In genomic region chr5:131242728-131243255, GRCh38 we compare ENCODE assay signal across 11 cellular contexts. TPM values are rescaled to one million over a fixed set of nuclear protein-coding genes. Genes with fewer than 3 reads are reported as not detected.
DNase-seq lines count a peak whose midpoint lies in the region; ATAC-seq and TF ChIP-seq lines count a peak whose summit lies in the region.
"Had no signal": no experiment of that assay in that cellular context is flagged by ENCODE, and none has a peak within 500 bp of the region (broad histone marks: within the 10 kb centered on the region; RNA-seq: fewer than 3 reads in every experiment).

No MANE protein-coding gene starts in this region.

- peaks cover 9% of the 10 kb centered on the region for H3K4me1 Mint-ChIP-seq in chondrocyte (ENCODE audit: low read depth)
- H3K4me1 Mint-ChIP-seq: central memory CD8-positive, alpha-beta T cell had no signal

- no peaks in the 10 kb centered on the region for H3K27me3 ChIP-seq in osteoblast (ENCODE audit: insufficient read depth, low read length)

- no peak overlapping the region for H3K4me3 ChIP-seq in osteoblast (ENCODE audit: insufficient read depth, low read length)

- H3K79me2 ChIP-seq in osteoblast (ENCODE audit: insufficient read depth, low read length): no peaks in the 10 kb centered on the region

- peaks cover 2% of the 10 kb centered on the region for H3K36me3 Mint-ChIP-seq in chondrocyte (ENCODE audit: low read depth)

- H3K36me3 ChIP-seq in osteoblast (ENCODE audit: insufficient read depth, low read length): no peaks in the 10 kb centered on the region

- no peaks in the 10 kb centered on the region for H4K20me1 ChIP-seq in osteoblast (ENCODE audit: insufficient read depth, low read length)

- peak overlapping the region; percentile 41 for H3K4me2 ChIP-seq in osteoblast (ENCODE audit: insufficient read depth, low read length)

- no peak overlapping the region for H3K4me3 Mint-ChIP-seq in chondrocyte (ENCODE audit: unreplicated experiment)
- H3K4me3 Mint-ChIP-seq: activated CD4-positive, alpha-beta T cell treated with anti-CD3 and anti-CD28 coated beads, Interleukin-2, amount 10 ng/mL, durations not matched to agents 24 days and 14 days; central memory CD8-positive, alpha-beta T cell had no signal

- H3K9me3 ChIP-seq in osteoblast (ENCODE audit: low read depth, low read length): no peaks in the 10 kb centered on the region

- ATAC-seq in HG03045 (IDR thresholded peaks at IDR 0.05; ENCODE audit: unreplicated experiment) (no peak), GM21619 (IDR thresholded peaks at IDR 0.05; ENCODE audit: unreplicated experiment) (no peak)

- H3K9me3 Mint-ChIP-seq in chondrocyte (ENCODE audit: low read depth): peaks cover 7% of the 10 kb centered on the region
- H3K9me3 Mint-ChIP-seq: activated CD4-positive, alpha-beta T cell treated with anti-CD3 and anti-CD28 coated beads, Interleukin-2, amount 10 ng/mL, durations not matched to agents 24 days and 14 days; central memory CD8-positive, alpha-beta T cell had no signal

- H3K27ac ChIP-seq in osteoblast (ENCODE audit: low read depth, low read length): peak overlapping the region; percentile 55

- DNase-seq in GM04504 (ENCODE audit: low read depth): peak; percentile 47
- peak; percentile 90 for DNase-seq in LHCN-M2 (ENCODE audit: low read depth)
- DNase-seq in chondrocyte (ENCODE audit: low spot score): no peak
- DNase-seq in osteoblast (ENCODE audit: insufficient read length, low spot score, missing footprints): peak; percentile 75
- DNase-seq in NCI-H1436 treated with DMSO at 0.1 percent for 48 hours (lab: John Stamatoyannopoulos, UW): no peak
- DNase-seq: islet precursor cell, NCI-H1694 treated with DMSO at 0.1 percent for 48 hours had no signal

- no peaks in the 10 kb centered on the region for H3K27me3 Mint-ChIP-seq in chondrocyte (ENCODE audit: low read depth)
- H3K27me3 Mint-ChIP-seq: activated CD4-positive, alpha-beta T cell treated with anti-CD3 and anti-CD28 coated beads, Interleukin-2, amount 10 ng/mL, durations not matched to agents 24 days and 14 days; central memory CD8-positive, alpha-beta T cell had no signal

- peak overlapping the region; percentile 74 for H3K27ac Mint-ChIP-seq in chondrocyte (ENCODE audit: unreplicated experiment)
- H3K27ac Mint-ChIP-seq: activated CD4-positive, alpha-beta T cell treated with anti-CD3 and anti-CD28 coated beads, Interleukin-2, amount 10 ng/mL, durations not matched to agents 24 days and 14 days had no signal

- H3K4me1 ChIP-seq in osteoblast (ENCODE audit: insufficient read depth, low read length): peaks cover 10% of the 10 kb centered on the region

- no peak for TF ChIP-seq CTCF in chondrocyte (IDR thresholded peaks at IDR 0.05)
- TF ChIP-seq CTCF in osteoblast (IDR thresholded peaks at IDR 0.05; ENCODE audit: extremely low read depth, low read depth, low read length): no peak

- peak overlapping the region; percentile 45 for H2AFZ ChIP-seq in osteoblast (ENCODE audit: low read length)

RNA-seq across cellular contexts. Expression of gene CDC42SE2, which starts 21.1 kb away (rescaled TPM):
- total RNA-seq in LHCN-M2 (2014; rRNA removed) (38.5 and 46.8 TPM in 2 replicates), chondrocyte (21.1 to 23.7 TPM (median 22.0 TPM) in 3 replicates), osteoblast (22.8 and 24.8 TPM in 2 replicates)
- 7.2 TPM for polyA plus RNA-seq in LHCN-M2 (2012)

Comparison
In these comparisons a context has a peak if more than half of its experiments do, and no peak if none do; other contexts are left out.
1. DNase-seq: peak in GM04504 (single experiment), LHCN-M2 (single experiment) and osteoblast (single experiment); none in chondrocyte (single experiment) and NCI-H1436 treated with DMSO at 0.1 percent for 48 hours (single experiment).